In genomic region chr9:91089405-91090131, GRCh38 we compare ENCODE assay signal across 8 cellular contexts.
A peak's percentile ranks its signal among the peaks of the same experiment; 100 is the strongest.
DNase-seq lines count a peak whose midpoint lies in the region; TF ChIP-seq lines count a peak whose summit lies in the region.

No MANE protein-coding gene starts in this region.

- peak; percentile 58 for DNase-seq in AG08395 (ENCODE audit: low spot score)
- peak; percentile 73 for DNase-seq in SK-MEL-5 (ENCODE audit: low read depth, low spot score)
- DNase-seq in fibroblast of peridontal ligament (ENCODE audit: extremely low read depth): peak; percentile 86
- DNase-seq in retinal pigment epithelial cell (ENCODE audit: low read depth): no peak
- no peak for DNase-seq in HEK293T (ENCODE audit: extremely low spot score)
- no peak for DNase-seq in putamen (ENCODE audit: low spot score)
- no peak for DNase-seq in GF-D8 (lab: John Stamatoyannopoulos, UW)

- in situ Hi-C loops in SK-MEL-5 (cut with HindIII; ENCODE audit: low pct_unique_long_range_greater_than_20kb, low sequenced_read_pairs): no loop called here

- POLR2A ChIA-PET in HEK293T (lab: Yijun Ruan, JAX): no interaction called here

- H3K4me3 ChIP-seq in GM12875 (ENCODE audit: low read depth, low read length): no peak overlapping the region
- no peak overlapping the region for H3K4me3 ChIP-seq in retinal pigment epithelial cell (ENCODE audit: low read length)

- CTCF ChIA-PET in HEK293T (lab: Yijun Ruan, JAX): interaction anchor here (1.0 to 1.2 kb wide), 4 partner anchors 10 to 175 kb away, joined by 3 to 5 read pairs (median 3); no protein-coding TSS in a partner anchor

- TF ChIP-seq CTCF in GM12875 (IDR thresholded peaks at IDR 0.05; ENCODE audit: borderline replicate concordance, insufficient read depth, low read depth, low read length) (0 out of 2 replicates have a peak, but pooled peaks have one; percentile 32), retinal pigment epithelial cell (conservative IDR thresholded peaks at IDR 0.05; ENCODE audit: low read depth, low read length) (peak; percentile 70)

TF ChIP-seq in HEK293T, 16 proteins besides CTCF, POLR2A, EP300 and RAD21:
- TF ChIP-seq NFRKB (IDR thresholded peaks at IDR 0.05): no peak
- TF ChIP-seq CTBP1 (IDR thresholded peaks at IDR 0.05; ENCODE audit: borderline replicate concordance): no peak
- no peak for TF ChIP-seq LEF1 (IDR thresholded peaks at IDR 0.05; ENCODE audit: borderline replicate concordance)
- no peak for TF ChIP-seq BHLHE40 (IDR thresholded peaks at IDR 0.05; ENCODE audit: borderline replicate concordance)
- no peak for TF ChIP-seq HDGF (IDR thresholded peaks at IDR 0.05; ENCODE audit: borderline replicate concordance)
- TF ChIP-seq SUZ12 (IDR thresholded peaks at IDR 0.05): no peak
- no peak for TF ChIP-seq FOXK2 (IDR thresholded peaks at IDR 0.05)
- no peak for TF ChIP-seq L3MBTL2 (conservative IDR thresholded peaks at IDR 0.05)
- TF ChIP-seq ARNT (IDR thresholded peaks at IDR 0.05): no peak
- no peak for TF ChIP-seq ZNF384 (IDR thresholded peaks at IDR 0.05)
- no peak for TF ChIP-seq PKNOX1 (IDR thresholded peaks at IDR 0.05)
- no peak for TF ChIP-seq FOXM1 (IDR thresholded peaks at IDR 0.05; ENCODE audit: borderline replicate concordance)
- TF ChIP-seq FOXA1 (IDR thresholded peaks at IDR 0.05): no peak
- TF ChIP-seq ELF4 (IDR thresholded peaks at IDR 0.05): no peak
- no peak for TF ChIP-seq SP1 (IDR thresholded peaks at IDR 0.05)

Comparison
In these comparisons a context has a peak if more than half of its experiments do, and no peak if none do; other contexts are left out.
1. DNase-seq: peak in AG08395 (single experiment), SK-MEL-5 (single experiment) and fibroblast of peridontal ligament (single experiment); none in retinal pigment epithelial cell (single experiment), HEK293T (single experiment), putamen (single experiment) and GF-D8 (single experiment).